In the genomic region with DNA sequence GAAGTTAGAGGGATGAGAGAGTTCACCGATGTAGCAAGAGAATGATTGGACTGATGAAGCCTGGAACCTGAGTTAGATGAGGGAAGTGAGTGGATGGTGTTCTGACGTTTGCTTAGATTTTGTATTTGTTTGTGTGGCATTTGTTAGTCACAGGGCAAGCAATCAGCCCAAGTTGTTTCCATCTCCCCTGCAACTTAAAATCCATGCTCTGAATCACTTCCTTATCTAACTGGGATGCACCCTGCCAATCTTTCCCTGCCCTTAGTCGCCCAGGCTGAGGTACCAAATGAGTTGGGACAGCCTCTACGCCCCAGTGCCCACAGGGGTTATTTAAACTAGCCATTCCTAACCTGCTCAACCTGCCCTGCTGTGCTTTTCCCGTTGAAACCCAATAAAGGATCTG, we compare ENCODE assay signal across 24 cellular contexts. TPM values are rescaled to one million over a fixed set of nuclear protein-coding genes. Genes with fewer than 3 reads are reported as not detected.
DNase-seq lines count a peak whose midpoint lies in the region; ATAC-seq, FAIRE-seq and TF ChIP-seq lines count a peak whose summit lies in the region.
"Had no signal": no experiment of that assay in that cellular context is flagged by ENCODE, and none has a peak within 500 bp of the region (broad histone marks: within the 10 kb centered on the region; RNA-seq: fewer than 3 reads in every experiment).

No MANE protein-coding gene starts in this region.

- H4K8ac ChIP-seq in mesenchymal stem cell (ENCODE audit: low read length): no peak overlapping the region

- no peak for ATAC-seq in GM21515 (IDR thresholded peaks at IDR 0.05; ENCODE audit: unreplicated experiment)
- ATAC-seq in GM21737 (IDR thresholded peaks at IDR 0.05; ENCODE audit: unreplicated experiment): no peak
- ATAC-seq in activated T-cell treated with anti-CD3 and anti-CD28 coated beads, Interleukin-2, amount 50 U/mL, for 4 hours: no peak
- ATAC-seq: activated CD8-positive, alpha-beta T cell treated with anti-CD3 and anti-CD28 coated beads, Interleukin-2, amount 10 ng/mL, durations not matched to agents 7 days and 5 days; gastrocnemius medialis; left colon; T-helper 17 cell had no signal

- peak overlapping the region in 1 of 2 experiments; percentile 54 for H2BK12ac ChIP-seq in mesenchymal stem cell (ENCODE audit: low read length in 2 of 2)

- peak; percentile 44 for FAIRE-seq in HTR-8/SVneo (lab: Jason Lieb, UNC)
- FAIRE-seq: bronchial epithelial cell, small intestine had no signal

- H4K91ac ChIP-seq in mesenchymal stem cell (ENCODE audit: low read length): no peak overlapping the region

- no peak overlapping the region for H3K4me3 Mint-ChIP-seq in activated T-cell treated with anti-CD3 and anti-CD28 coated beads, Interleukin-2, amount 50 U/mL, for 4 hours
- H3K4me3 Mint-ChIP-seq: activated CD8-positive, alpha-beta T cell treated with anti-CD3 and anti-CD28 coated beads, Interleukin-2, amount 10 ng/mL, durations not matched to agents 7 days and 5 days; activated naive CD8-positive, alpha-beta T cell treated with anti-CD3 and anti-CD28 coated beads for 36 hours; CD4-positive, alpha-beta memory T cell; T-helper 17 cell had no signal

- no peaks in the 10 kb centered on the region for H3K4me1 Mint-ChIP-seq in activated T-cell treated with anti-CD3 and anti-CD28 coated beads, Interleukin-2, amount 50 U/mL, for 4 hours (ENCODE audit: low read depth)
- H3K4me1 Mint-ChIP-seq: CD4-positive, alpha-beta memory T cell; nephron had no signal

- H3K4ac ChIP-seq in mesenchymal stem cell (ENCODE audit: low read depth in 1 of 2, low read length in 2 of 2): no peak overlapping the region

- H2BK5ac ChIP-seq in mesenchymal stem cell (ENCODE audit: low read depth, low read length, poor library complexity, severe bottlenecking): no peak overlapping the region

- no peaks in the 10 kb centered on the region for H3K79me1 ChIP-seq in mesenchymal stem cell (replicated peaks; ENCODE audit: low read length, poor library complexity, severe bottlenecking)

- no peaks in the 10 kb centered on the region for H3K9me3 ChIP-seq in mesenchymal stem cell (ENCODE audit: control insufficient read depth, low read length)
- H3K9me3 ChIP-seq: gastrocnemius medialis had no signal

- POLR2A ChIA-PET in HEK293T (lab: Yijun Ruan, JAX): no interaction called here

- H3K4me3 ChIP-seq in mesenchymal stem cell (ENCODE audit: insufficient read depth in 1 of 2, low read depth in 1 of 2, low read length in 2 of 2): no peak overlapping the region
- H3K4me3 ChIP-seq: dorsolateral prefrontal cortex, gastrocnemius medialis had no signal

- H3K4me2 ChIP-seq in mesenchymal stem cell (ENCODE audit: low read length, poor library complexity, severe bottlenecking): no peak overlapping the region

- no peak overlapping the region for H2AK5ac ChIP-seq in mesenchymal stem cell (ENCODE audit: low read length, severe bottlenecking)

- H3K4me1 ChIP-seq in mesenchymal stem cell (ENCODE audit: control insufficient read depth, insufficient read depth, low read depth, low read length): peaks cover 11% of the 10 kb centered on the region
- H3K4me1 ChIP-seq: gastrocnemius medialis had no signal

- no peaks in the 10 kb centered on the region for H3K9me3 Mint-ChIP-seq in activated T-cell treated with anti-CD3 and anti-CD28 coated beads, Interleukin-2, amount 50 U/mL, for 4 hours
- H3K9me3 Mint-ChIP-seq: activated naive CD8-positive, alpha-beta T cell treated with anti-CD3 and anti-CD28 coated beads for 36 hours had no signal

- H3K18ac ChIP-seq in mesenchymal stem cell (ENCODE audit: low read depth in 1 of 2, low read length in 2 of 2): no peak overlapping the region

- peak overlapping the region in 1 of 2 experiments; percentile 73 for H3K14ac ChIP-seq in mesenchymal stem cell (ENCODE audit: low read length in 2 of 2)

- H3K27me3 ChIP-seq in mesenchymal stem cell (ENCODE audit: control insufficient read depth in 1 of 2, insufficient read depth in 1 of 2, low read length in 2 of 2): no peaks in the 10 kb centered on the region
- H3K27me3 ChIP-seq: gastrocnemius medialis had no signal

- H2BK120ac ChIP-seq in mesenchymal stem cell (ENCODE audit: low read depth, low read length): no peak overlapping the region

- no peaks in the 10 kb centered on the region for H3K36me3 Mint-ChIP-seq in activated T-cell treated with anti-CD3 and anti-CD28 coated beads, Interleukin-2, amount 50 U/mL, for 4 hours (ENCODE audit: insufficient read depth)
- H3K36me3 Mint-ChIP-seq: activated naive CD8-positive, alpha-beta T cell treated with anti-CD3 and anti-CD28 coated beads for 36 hours; CD4-positive, alpha-beta memory T cell had no signal

- CTCF ChIA-PET in HEK293T (lab: Yijun Ruan, JAX): no interaction called here

- H3K27ac ChIP-seq in VCaP: peak overlapping the region; percentile 36; the same call in 1 of the 2 replicates
- no peak overlapping the region for H3K27ac ChIP-seq in mesenchymal stem cell (ENCODE audit: low read length, poor library complexity, severe bottlenecking)
- H3K27ac ChIP-seq: dorsolateral prefrontal cortex, epithelial cell of prostate, gastrocnemius medialis had no signal

- H2AFZ ChIP-seq in mesenchymal stem cell (ENCODE audit: low read depth, low read length): no peak overlapping the region

- TF ChIP-seq CTCF in VCaP (conservative IDR thresholded peaks at IDR 0.05): no peak

- H3K27me3 Mint-ChIP-seq in activated T-cell treated with anti-CD3 and anti-CD28 coated beads, Interleukin-2, amount 50 U/mL, for 4 hours (ENCODE audit: low read depth): peaks cover 18% of the 10 kb centered on the region

- peak overlapping the region; percentile 14 for H3K9ac ChIP-seq in mesenchymal stem cell (ENCODE audit: low read length)

- H3K36me3 ChIP-seq in mesenchymal stem cell (ENCODE audit: control insufficient read depth in 1 of 2, insufficient read depth in 2 of 2, low read depth in 1 of 2, low read length in 2 of 2): peaks cover 0 to 5% of the 10 kb centered on the region in 2 experiments
- H3K36me3 ChIP-seq: gastrocnemius medialis had no signal

- peak; percentile 39 for DNase-seq in AG08395 (ENCODE audit: low spot score)
- no peak for DNase-seq in HTR-8/SVneo (ENCODE audit: insufficient read length, low spot score)
- DNase-seq in mesenchymal stem cell: peak; percentile 45
- no peak for DNase-seq in HEK293T (ENCODE audit: extremely low spot score)
- no peak for DNase-seq in activated T-cell treated with anti-CD3 and anti-CD28 coated beads, Interleukin-2, amount 50 U/mL, for 4 hours
- DNase-seq: activated CD8-positive, alpha-beta T cell treated with anti-CD3 and anti-CD28 coated beads, Interleukin-2, amount 10 ng/mL, durations not matched to agents 7 days and 5 days; activated naive CD8-positive, alpha-beta T cell treated with anti-CD3 and anti-CD28 coated beads for 36 hours; CD4-positive, alpha-beta memory T cell; DMS53; dorsolateral prefrontal cortex; gastrocnemius medialis; Kasumi-1; left colon; NCI-H1417; NCI-H526; small intestine; stimulated activated CD4-positive, alpha-beta T cell treated with anti-CD3 and anti-CD28 coated beads, Interleukin-4, amount 100 ng/mL, for 24 hours; T-helper 17 cell had no signal

- H2BK15ac ChIP-seq in mesenchymal stem cell (ENCODE audit: low read depth, poor library complexity, severe bottlenecking): no peak overlapping the region

- peak overlapping the region in 1 of 2 experiments; percentile 19 for H3K23ac ChIP-seq in mesenchymal stem cell (ENCODE audit: low read length in 2 of 2)

- WGBS in mesenchymal stem cell: 85% methylated on average over 4 of the region's 5 CpGs

TF ChIP-seq in HEK293T, 16 proteins besides CTCF, POLR2A, EP300 and RAD21:
- TF ChIP-seq SUZ12 (IDR thresholded peaks at IDR 0.05) (no peak), ELF4 (IDR thresholded peaks at IDR 0.05) (no peak), HDGF (IDR thresholded peaks at IDR 0.05; ENCODE audit: borderline replicate concordance) (no peak), FOXM1 (IDR thresholded peaks at IDR 0.05; ENCODE audit: borderline replicate concordance) (no peak), FOXK2 (IDR thresholded peaks at IDR 0.05) (no peak), ARNT (IDR thresholded peaks at IDR 0.05) (no peak), FOXA1 (IDR thresholded peaks at IDR 0.05) (no peak), TARDBP (IDR thresholded peaks at IDR 0.05) (no peak), CTBP1 (IDR thresholded peaks at IDR 0.05; ENCODE audit: borderline replicate concordance) (no peak), PKNOX1 (IDR thresholded peaks at IDR 0.05) (no peak), L3MBTL2 (conservative IDR thresholded peaks at IDR 0.05) (no peak), LEF1 (IDR thresholded peaks at IDR 0.05; ENCODE audit: borderline replicate concordance) (no peak)

RNA-seq across cellular contexts. Expression of gene PAQR5, which starts 12.6 kb away (rescaled TPM):
- 8.3 TPM for polyA plus RNA-seq in mesenchymal stem cell (2013, experiment 1 of 2)
- 8.1 TPM for polyA plus RNA-seq in mesenchymal stem cell (2013, experiment 2 of 2)
- total RNA-seq in activated T-cell treated with anti-CD3 and anti-CD28 coated beads, Interleukin-2, amount 50 U/mL, for 4 hours: under 1 TPM in 2 of 3 donors, not detected in 1; 0.05 to 0.14 TPM
- total RNA-seq: activated CD8-positive, alpha-beta T cell treated with anti-CD3 and anti-CD28 coated beads, Interleukin-2, amount 10 ng/mL, durations not matched to agents 7 days and 5 days; T-helper 17 cell had no signal
- polyA plus RNA-seq: CD4-positive, alpha-beta memory T cell had no signal

Comparison
In these comparisons a context has a peak if more than half of its experiments do, and no peak if none do; other contexts are left out.
1. DNase-seq: peak in AG08395 (single experiment) and mesenchymal stem cell (single experiment); none in HTR-8/SVneo (single experiment), HEK293T (single experiment) and activated T-cell treated with anti-CD3 and anti-CD28 coated beads, Interleukin-2, amount 50 U/mL, for 4 hours (single experiment).